ENCODE assay signal across 1 cellular context in the genomic region with DNA sequence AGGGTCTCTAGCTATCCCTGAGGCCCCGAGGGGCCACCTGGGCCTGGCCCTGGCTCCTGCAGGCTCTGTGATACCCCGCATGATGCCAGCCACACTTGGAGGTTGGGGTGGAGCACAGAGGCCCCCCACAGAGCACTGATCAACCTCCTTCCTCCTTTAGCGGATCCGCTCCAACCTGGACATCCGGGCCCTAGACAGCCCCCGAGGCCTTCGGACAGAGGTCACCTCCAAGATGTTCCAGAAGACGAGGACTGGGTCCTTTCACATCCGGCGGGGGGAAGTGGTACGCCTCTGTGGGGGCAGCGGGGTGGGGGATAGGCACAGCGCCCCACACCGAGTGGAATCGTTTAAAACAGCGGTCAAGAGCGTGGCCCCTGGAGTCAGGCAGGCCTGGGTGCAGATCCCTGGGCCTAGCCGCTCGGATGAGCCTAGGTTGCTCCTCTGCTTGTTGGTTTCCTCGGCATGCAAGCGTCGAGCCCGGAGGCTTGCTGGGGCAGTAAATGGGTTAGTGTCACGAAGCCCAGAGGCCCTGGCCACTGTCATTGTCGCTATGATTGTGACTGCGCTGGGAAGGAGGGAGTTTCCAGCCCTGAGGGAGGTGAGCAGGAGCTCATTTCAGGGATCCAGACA.
TF ChIP-seq lines count a peak whose summit lies in the region.

No MANE protein-coding gene starts in this region.

TF ChIP-seq in HCT116, 20 proteins besides CTCF, POLR2A, EP300 and RAD21 (continued from another document):
- TF ChIP-seq, protein P1, sequence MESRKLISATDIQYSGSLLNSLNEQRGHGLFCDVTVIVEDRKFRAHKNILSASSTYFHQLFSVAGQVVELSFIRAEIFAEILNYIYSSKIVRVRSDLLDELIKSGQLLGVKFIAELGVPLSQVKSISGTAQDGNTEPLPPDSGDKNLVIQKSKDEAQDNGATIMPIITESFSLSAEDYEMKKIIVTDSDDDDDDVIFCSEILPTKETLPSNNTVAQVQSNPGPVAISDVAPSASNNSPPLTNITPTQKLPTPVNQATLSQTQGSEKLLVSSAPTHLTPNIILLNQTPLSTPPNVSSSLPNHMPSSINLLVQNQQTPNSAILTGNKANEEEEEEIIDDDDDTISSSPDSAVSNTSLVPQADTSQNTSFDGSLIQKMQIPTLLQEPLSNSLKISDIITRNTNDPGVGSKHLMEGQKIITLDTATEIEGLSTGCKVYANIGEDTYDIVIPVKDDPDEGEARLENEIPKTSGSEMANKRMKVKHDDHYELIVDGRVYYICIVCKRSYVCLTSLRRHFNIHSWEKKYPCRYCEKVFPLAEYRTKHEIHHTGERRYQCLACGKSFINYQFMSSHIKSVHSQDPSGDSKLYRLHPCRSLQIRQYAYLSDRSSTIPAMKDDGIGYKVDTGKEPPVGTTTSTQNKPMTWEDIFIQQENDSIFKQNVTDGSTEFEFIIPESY (IDR thresholded peaks at IDR 0.05; ENCODE audit: extremely low read depth, insufficient replicate concordance, low read length) = no peak
- no peak for TF ChIP-seq JUND (IDR thresholded peaks at IDR 0.05)
- TF ChIP-seq SP1 (IDR thresholded peaks at IDR 0.05; ENCODE audit: low read depth) = no peak
- TF ChIP-seq ZFX (IDR thresholded peaks at IDR 0.05) = no peak
- no peak; the same call in 1 of the 2 replicates for TF ChIP-seq POLR2AphosphoS5 (IDR thresholded peaks at IDR 0.05; ENCODE audit: low read depth, low read length)
- TF ChIP-seq ELF1 (IDR thresholded peaks at IDR 0.05; ENCODE audit: borderline replicate concordance, low read depth) = no peak
- TF ChIP-seq FOSL1 (IDR thresholded peaks at IDR 0.05; ENCODE audit: low read depth) = no peak
- TF ChIP-seq, protein P2, sequence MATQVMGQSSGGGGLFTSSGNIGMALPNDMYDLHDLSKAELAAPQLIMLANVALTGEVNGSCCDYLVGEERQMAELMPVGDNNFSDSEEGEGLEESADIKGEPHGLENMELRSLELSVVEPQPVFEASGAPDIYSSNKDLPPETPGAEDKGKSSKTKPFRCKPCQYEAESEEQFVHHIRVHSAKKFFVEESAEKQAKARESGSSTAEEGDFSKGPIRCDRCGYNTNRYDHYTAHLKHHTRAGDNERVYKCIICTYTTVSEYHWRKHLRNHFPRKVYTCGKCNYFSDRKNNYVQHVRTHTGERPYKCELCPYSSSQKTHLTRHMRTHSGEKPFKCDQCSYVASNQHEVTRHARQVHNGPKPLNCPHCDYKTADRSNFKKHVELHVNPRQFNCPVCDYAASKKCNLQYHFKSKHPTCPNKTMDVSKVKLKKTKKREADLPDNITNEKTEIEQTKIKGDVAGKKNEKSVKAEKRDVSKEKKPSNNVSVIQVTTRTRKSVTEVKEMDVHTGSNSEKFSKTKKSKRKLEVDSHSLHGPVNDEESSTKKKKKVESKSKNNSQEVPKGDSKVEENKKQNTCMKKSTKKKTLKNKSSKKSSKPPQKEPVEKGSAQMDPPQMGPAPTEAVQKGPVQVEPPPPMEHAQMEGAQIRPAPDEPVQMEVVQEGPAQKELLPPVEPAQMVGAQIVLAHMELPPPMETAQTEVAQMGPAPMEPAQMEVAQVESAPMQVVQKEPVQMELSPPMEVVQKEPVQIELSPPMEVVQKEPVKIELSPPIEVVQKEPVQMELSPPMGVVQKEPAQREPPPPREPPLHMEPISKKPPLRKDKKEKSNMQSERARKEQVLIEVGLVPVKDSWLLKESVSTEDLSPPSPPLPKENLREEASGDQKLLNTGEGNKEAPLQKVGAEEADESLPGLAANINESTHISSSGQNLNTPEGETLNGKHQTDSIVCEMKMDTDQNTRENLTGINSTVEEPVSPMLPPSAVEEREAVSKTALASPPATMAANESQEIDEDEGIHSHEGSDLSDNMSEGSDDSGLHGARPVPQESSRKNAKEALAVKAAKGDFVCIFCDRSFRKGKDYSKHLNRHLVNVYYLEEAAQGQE (IDR thresholded peaks at IDR 0.05; ENCODE audit: low read depth) = no peak
- TF ChIP-seq YY1 (IDR thresholded peaks at IDR 0.05; ENCODE audit: extremely low read depth, insufficient replicate concordance, low read depth, low read length) = no peak
TF ChIP-seq in HCT116: peak in this region for 0.
